ENCODE assay signal across 1 cellular context in the genomic region with DNA sequence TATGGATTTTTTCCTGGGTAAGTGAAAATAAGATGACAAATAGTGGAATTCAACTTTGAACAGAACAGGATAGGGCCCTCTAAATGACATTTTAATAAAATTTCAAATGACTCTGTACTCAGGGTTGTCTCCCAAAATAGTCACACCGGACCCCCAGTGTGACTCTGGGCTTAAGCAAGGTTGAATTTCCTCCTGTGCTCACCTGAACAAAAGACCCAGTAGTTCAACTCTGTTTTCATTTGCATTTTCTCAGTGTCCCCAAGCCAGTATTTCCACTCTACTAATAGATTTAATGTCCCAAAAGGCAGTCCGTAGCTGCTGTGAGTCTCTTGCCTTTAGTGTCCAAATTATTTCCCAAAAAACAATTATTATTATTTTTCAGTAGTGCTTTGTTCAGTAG.
TF ChIP-seq lines count a peak whose summit lies in the region.

No MANE protein-coding gene starts in this region.

TF ChIP-seq in GM23338, 12 proteins besides CTCF, POLR2A, EP300 and RAD21 (continued from another document):
- TF ChIP-seq, protein P1, sequence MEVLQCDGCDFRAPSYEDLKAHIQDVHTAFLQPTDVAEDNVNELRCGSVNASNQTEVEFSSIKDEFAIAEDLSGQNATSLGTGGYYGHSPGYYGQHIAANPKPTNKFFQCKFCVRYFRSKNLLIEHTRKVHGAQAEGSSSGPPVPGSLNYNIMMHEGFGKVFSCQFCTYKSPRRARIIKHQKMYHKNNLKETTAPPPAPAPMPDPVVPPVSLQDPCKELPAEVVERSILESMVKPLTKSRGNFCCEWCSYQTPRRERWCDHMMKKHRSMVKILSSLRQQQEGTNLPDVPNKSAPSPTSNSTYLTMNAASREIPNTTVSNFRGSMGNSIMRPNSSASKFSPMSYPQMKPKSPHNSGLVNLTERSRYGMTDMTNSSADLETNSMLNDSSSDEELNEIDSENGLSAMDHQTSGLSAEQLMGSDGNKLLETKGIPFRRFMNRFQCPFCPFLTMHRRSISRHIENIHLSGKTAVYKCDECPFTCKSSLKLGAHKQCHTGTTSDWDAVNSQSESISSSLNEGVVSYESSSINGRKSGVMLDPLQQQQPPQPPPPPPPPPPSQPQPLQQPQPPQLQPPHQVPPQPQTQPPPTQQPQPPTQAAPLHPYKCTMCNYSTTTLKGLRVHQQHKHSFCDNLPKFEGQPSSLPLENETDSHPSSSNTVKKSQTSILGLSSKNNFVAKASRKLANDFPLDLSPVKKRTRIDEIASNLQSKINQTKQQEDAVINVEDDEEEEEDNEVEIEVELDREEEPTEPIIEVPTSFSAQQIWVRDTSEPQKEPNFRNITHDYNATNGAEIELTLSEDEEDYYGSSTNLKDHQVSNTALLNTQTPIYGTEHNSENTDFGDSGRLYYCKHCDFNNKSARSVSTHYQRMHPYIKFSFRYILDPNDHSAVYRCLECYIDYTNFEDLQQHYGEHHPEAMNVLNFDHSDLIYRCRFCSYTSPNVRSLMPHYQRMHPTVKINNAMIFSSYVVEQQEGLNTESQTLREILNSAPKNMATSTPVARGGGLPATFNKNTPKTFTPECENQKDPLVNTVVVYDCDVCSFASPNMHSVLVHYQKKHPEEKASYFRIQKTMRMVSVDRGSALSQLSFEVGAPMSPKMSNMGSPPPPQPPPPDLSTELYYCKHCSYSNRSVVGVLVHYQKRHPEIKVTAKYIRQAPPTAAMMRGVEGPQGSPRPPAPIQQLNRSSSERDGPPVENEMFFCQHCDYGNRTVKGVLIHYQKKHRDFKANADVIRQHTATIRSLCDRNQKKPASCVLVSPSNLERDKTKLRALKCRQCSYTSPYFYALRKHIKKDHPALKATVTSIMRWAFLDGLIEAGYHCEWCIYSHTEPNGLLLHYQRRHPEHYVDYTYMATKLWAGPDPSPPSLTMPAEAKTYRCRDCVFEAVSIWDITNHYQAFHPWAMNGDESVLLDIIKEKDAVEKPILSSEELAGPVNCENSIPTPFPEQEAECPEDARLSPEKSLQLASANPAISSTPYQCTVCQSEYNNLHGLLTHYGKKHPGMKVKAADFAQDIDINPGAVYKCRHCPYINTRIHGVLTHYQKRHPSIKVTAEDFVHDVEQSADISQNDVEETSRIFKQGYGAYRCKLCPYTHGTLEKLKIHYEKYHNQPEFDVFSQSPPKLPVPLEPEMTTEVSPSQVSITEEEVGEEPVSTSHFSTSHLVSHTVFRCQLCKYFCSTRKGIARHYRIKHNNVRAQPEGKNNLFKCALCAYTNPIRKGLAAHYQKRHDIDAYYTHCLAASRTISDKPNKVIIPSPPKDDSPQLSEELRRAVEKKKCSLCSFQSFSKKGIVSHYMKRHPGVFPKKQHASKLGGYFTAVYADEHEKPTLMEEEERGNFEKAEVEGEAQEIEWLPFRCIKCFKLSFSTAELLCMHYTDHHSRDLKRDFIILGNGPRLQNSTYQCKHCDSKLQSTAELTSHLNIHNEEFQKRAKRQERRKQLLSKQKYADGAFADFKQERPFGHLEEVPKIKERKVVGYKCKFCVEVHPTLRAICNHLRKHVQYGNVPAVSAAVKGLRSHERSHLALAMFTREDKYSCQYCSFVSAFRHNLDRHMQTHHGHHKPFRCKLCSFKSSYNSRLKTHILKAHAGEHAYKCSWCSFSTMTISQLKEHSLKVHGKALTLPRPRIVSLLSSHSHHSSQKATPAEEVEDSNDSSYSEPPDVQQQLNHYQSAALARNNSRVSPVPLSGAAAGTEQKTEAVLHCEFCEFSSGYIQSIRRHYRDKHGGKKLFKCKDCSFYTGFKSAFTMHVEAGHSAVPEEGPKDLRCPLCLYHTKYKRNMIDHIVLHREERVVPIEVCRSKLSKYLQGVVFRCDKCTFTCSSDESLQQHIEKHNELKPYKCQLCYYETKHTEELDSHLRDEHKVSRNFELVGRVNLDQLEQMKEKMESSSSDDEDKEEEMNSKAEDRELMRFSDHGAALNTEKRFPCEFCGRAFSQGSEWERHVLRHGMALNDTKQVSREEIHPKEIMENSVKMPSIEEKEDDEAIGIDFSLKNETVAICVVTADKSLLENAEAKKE (CRISPR knock-in tag; IDR thresholded peaks at IDR 0.05) = no peak
- TF ChIP-seq REST (IDR thresholded peaks at IDR 0.05; ENCODE audit: unreplicated experiment) (no peak), CREB1 (CRISPR knock-in tag; IDR thresholded peaks at IDR 0.05; ENCODE audit: low read depth) (no peak), EZH2 (IDR thresholded peaks at IDR 0.05; ENCODE audit: low read depth, unreplicated experiment) (no peak), NANOG (IDR thresholded peaks at IDR 0.05; ENCODE audit: borderline replicate concordance) (no peak)
